In the genomic region with DNA sequence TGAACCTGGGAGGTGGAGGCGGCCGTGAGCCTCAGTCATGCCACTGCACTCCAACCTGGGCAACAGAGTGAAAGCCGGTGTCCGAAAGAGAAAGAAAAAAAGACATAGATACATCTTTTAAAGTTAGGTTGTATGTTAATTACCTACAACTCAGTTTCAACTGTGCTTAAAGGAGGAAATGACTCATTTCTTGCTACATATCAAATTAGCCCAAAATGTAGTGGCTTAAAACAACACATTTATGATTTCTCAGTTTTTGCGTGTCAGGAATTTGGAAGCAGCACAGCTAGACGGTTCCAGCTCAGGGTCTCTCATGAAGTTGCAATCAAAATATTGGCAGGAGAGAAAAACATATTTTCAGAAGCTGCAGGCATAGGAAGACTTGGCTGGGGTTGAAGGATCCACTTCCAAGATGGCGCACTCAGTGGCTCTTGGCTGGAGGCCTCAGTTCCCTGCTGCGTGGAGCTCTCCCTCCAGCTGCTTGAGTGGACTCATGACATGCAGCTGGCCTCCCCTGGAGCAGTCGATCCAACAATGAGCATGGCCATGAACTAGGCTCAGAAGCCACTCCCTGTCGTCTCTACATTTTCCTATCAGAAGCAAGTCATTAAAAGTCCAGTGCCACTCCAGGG, we compare ENCODE assay signal across 8 cellular contexts. TPM values are rescaled to one million over a fixed set of nuclear protein-coding genes. Genes with fewer than 3 reads are reported as not detected.
DNase-seq lines count a peak whose midpoint lies in the region; ATAC-seq lines count a peak whose summit lies in the region.

No MANE protein-coding gene starts in this region.

- H3K36me3 Mint-ChIP-seq in IgD-negative memory B cell, result no peaks in the 10 kb centered on the region
- H3K36me3 Mint-ChIP-seq in stimulated activated naive CD8-positive, alpha-beta T cell treated with anti-CD3 and anti-CD28 coated beads, Interleukin-15, Interleukin-2, amounts not matched to agents 100 ng/mL and 50 ng/mL, for 24 hours (ENCODE audit: low read depth), result peaks cover 58% of the 10 kb centered on the region

- H3K27me3 Mint-ChIP-seq in IgD-negative memory B cell, result peaks cover 28% of the 10 kb centered on the region
- no peaks in the 10 kb centered on the region for H3K27me3 Mint-ChIP-seq in stimulated activated naive CD8-positive, alpha-beta T cell treated with anti-CD3 and anti-CD28 coated beads, Interleukin-15, Interleukin-2, amounts not matched to agents 100 ng/mL and 50 ng/mL, for 24 hours

- H3K27ac Mint-ChIP-seq in IgD-negative memory B cell, result peak overlapping the region; percentile 31 to 88 (median 87)
- peak overlapping the region; percentile 92 for H3K27ac Mint-ChIP-seq in stimulated activated naive CD8-positive, alpha-beta T cell treated with anti-CD3 and anti-CD28 coated beads, Interleukin-15, Interleukin-2, amounts not matched to agents 100 ng/mL and 50 ng/mL, for 24 hours

- intact Hi-C loops in left ventricle myocardium superior (cut with micrococcal nuclease), result no loop called here

- H3K4me1 Mint-ChIP-seq in IgD-negative memory B cell, result peaks cover 22 to 28% (median 26%) of the 10 kb centered on the region in 3 donors
- H3K4me1 Mint-ChIP-seq in stimulated activated naive CD8-positive, alpha-beta T cell treated with anti-CD3 and anti-CD28 coated beads, Interleukin-15, Interleukin-2, amounts not matched to agents 100 ng/mL and 50 ng/mL, for 24 hours (ENCODE audit: low read depth), result peaks cover 64% of the 10 kb centered on the region

- peak; percentile 59 for DNase-seq in stimulated activated CD4-positive, alpha-beta T cell treated with anti-CD3 and anti-CD28 coated beads, Interleukin-15, amount 100 ng/mL, for 24 hours
- no peak for DNase-seq in stimulated activated CD4-positive, alpha-beta T cell treated with anti-CD3 and anti-CD28 coated beads, Interleukin-2, amount 100 ng/mL, for 48 hours
- DNase-seq in activated naive CD4-positive, alpha-beta T cell treated with anti-CD3 and anti-CD28 coated beads, Interleukin-2, amount 50 U/mL, for 16 hours, result peak; percentile 31
- DNase-seq in left ventricle myocardium superior (peak; percentile 74), nucleus accumbens (lab: John Stamatoyannopoulos, UW) (no peak), NCI-H526 treated with DMSO at 0.1 percent for 48 hours (lab: John Stamatoyannopoulos, UW) (no peak)

- ATAC-seq in left ventricle myocardium superior, result peak; percentile 86

- H3K4me3 Mint-ChIP-seq in IgD-negative memory B cell, result peak overlapping the region in 3 of 4 donors; percentile 2 to 56 (median 13)
- peak overlapping the region; percentile 73 for H3K4me3 Mint-ChIP-seq in stimulated activated naive CD8-positive, alpha-beta T cell treated with anti-CD3 and anti-CD28 coated beads, Interleukin-15, Interleukin-2, amounts not matched to agents 100 ng/mL and 50 ng/mL, for 24 hours

- peaks cover 1 to 17% (median 9%) of the 10 kb centered on the region in 3 donors for H3K9me3 Mint-ChIP-seq in IgD-negative memory B cell
- no peaks in the 10 kb centered on the region for H3K9me3 Mint-ChIP-seq in stimulated activated naive CD8-positive, alpha-beta T cell treated with anti-CD3 and anti-CD28 coated beads, Interleukin-15, Interleukin-2, amounts not matched to agents 100 ng/mL and 50 ng/mL, for 24 hours

RNA-seq across cellular contexts. Expression of a gene that starts 7.1 kb away (rescaled TPM):
- polyA plus RNA-seq in IgD-negative memory B cell, result 3.3 TPM
- total RNA-seq in left ventricle myocardium superior, result 8.2 TPM

RNA-seq across cellular contexts. Expression of a gene that starts 59.3 kb away (rescaled TPM):
- polyA plus RNA-seq in IgD-negative memory B cell, result not detected
- total RNA-seq in left ventricle myocardium superior, result 8.1 TPM

Comparison
In these comparisons a context has a peak if more than half of its experiments do, and no peak if none do; other contexts are left out.
1. DNase-seq: peak in stimulated activated CD4-positive, alpha-beta T cell treated with anti-CD3 and anti-CD28 coated beads, Interleukin-15, amount 100 ng/mL, for 24 hours (single experiment), activated naive CD4-positive, alpha-beta T cell treated with anti-CD3 and anti-CD28 coated beads, Interleukin-2, amount 50 U/mL, for 16 hours (single experiment) and left ventricle myocardium superior (single experiment); none in stimulated activated CD4-positive, alpha-beta T cell treated with anti-CD3 and anti-CD28 coated beads, Interleukin-2, amount 100 ng/mL, for 48 hours (0 of 2), nucleus accumbens (0 of 56) and NCI-H526 treated with DMSO at 0.1 percent for 48 hours (single experiment).